In genomic region chr14:50099335-50099734, GRCh38 we compare ENCODE assay signal across 14 cellular contexts. TPM values are rescaled to one million over a fixed set of nuclear protein-coding genes. Genes with fewer than 3 reads are reported as not detected.
A peak's percentile ranks its signal among the peaks of the same experiment; 100 is the strongest.
DNase-seq lines count a peak whose midpoint lies in the region; ATAC-seq and TF ChIP-seq lines count a peak whose summit lies in the region.
"Had no signal": no experiment of that assay in that cellular context is flagged by ENCODE, and none has a peak within 500 bp of the region (broad histone marks: within the 10 kb centered on the region; RNA-seq: fewer than 3 reads in every experiment).

No MANE protein-coding gene starts in this region.

- H3K4me3 Mint-ChIP-seq in central memory CD8-positive, alpha-beta T cell, result no peak overlapping the region
- no peak overlapping the region for H3K4me3 Mint-ChIP-seq in stimulated activated memory B cell treated with anti-CD40 and anti-IgM and Interleukin-4, amounts not matched to agents 10 μg/mL and 1 μg/mL and 100 μg/mL, for 72 hours

- peaks cover 39% of the 10 kb centered on the region for H3K4me1 Mint-ChIP-seq in central memory CD8-positive, alpha-beta T cell
- peaks cover 46% of the 10 kb centered on the region for H3K4me1 Mint-ChIP-seq in stimulated activated memory B cell treated with anti-CD40 and anti-IgM and Interleukin-4, amounts not matched to agents 10 μg/mL and 1 μg/mL and 100 μg/mL, for 72 hours

- no peaks in the 10 kb centered on the region for H3K9me3 Mint-ChIP-seq in central memory CD8-positive, alpha-beta T cell
- H3K9me3 Mint-ChIP-seq in stimulated activated memory B cell treated with anti-CD40 and anti-IgM and Interleukin-4, amounts not matched to agents 10 μg/mL and 1 μg/mL and 100 μg/mL, for 72 hours, result no peaks in the 10 kb centered on the region

- H3K36me3 ChIP-seq in Peyer's patch, result no peaks in the 10 kb centered on the region

- H3K4me3 ChIP-seq in Peyer's patch, result no peak overlapping the region
- H3K4me3 ChIP-seq: heart right ventricle, skin epidermis had no signal

- TF ChIP-seq CTCF in Peyer's patch (IDR thresholded peaks at IDR 0.05), result no peak

- H3K9me3 ChIP-seq in Peyer's patch, result no peaks in the 10 kb centered on the region
- H3K9me3 ChIP-seq: heart right ventricle had no signal

- H3K27ac Mint-ChIP-seq in central memory CD8-positive, alpha-beta T cell (ENCODE audit: low read depth), result peak overlapping the region; percentile 49
- peak overlapping the region; percentile 15 for H3K27ac Mint-ChIP-seq in stimulated activated memory B cell treated with anti-CD40 and anti-IgM and Interleukin-4, amounts not matched to agents 10 μg/mL and 1 μg/mL and 100 μg/mL, for 72 hours

- no peak for DNase-seq in activated CD4-positive, CD25-positive, alpha-beta regulatory T cell (lab: John Stamatoyannopoulos, UW)
- DNase-seq in Peyer's patch, result peak in 2 of 3 donors; percentile 66 to 85
- DNase-seq in central memory CD8-positive, alpha-beta T cell (ENCODE audit: low spot score in 2 of 2), result no peak
- DNase-seq in NCI-H2227 treated with DMSO at 0.1 percent for 48 hours (lab: John Stamatoyannopoulos, UW), result no peak
- DNase-seq: activated CD8-positive, alpha-beta memory T cell treated with anti-CD3 and anti-CD28 coated beads, Interleukin-2, amount 50 U/mL, for 4 hours; DMS153; heart right ventricle; NCI-H226 had no signal

- H3K36me3 Mint-ChIP-seq in central memory CD8-positive, alpha-beta T cell (ENCODE audit: insufficient read depth), result peaks cover 4% of the 10 kb centered on the region
- peaks cover 28% of the 10 kb centered on the region for H3K36me3 Mint-ChIP-seq in stimulated activated memory B cell treated with anti-CD40 and anti-IgM and Interleukin-4, amounts not matched to agents 10 μg/mL and 1 μg/mL and 100 μg/mL, for 72 hours

- no peaks in the 10 kb centered on the region for H3K27me3 ChIP-seq in Peyer's patch
- H3K27me3 ChIP-seq: heart right ventricle had no signal

- TF ChIP-seq POLR2A in Peyer's patch (IDR thresholded peaks at IDR 0.05), result no peak

- H3K27ac ChIP-seq in Peyer's patch, result peak overlapping the region in 1 of 4 donors; percentile 68
- H3K27ac ChIP-seq: heart right ventricle, skin epidermis had no signal

- ATAC-seq in activated CD4-positive, CD25-positive, alpha-beta regulatory T cell treated with anti-CD3 and anti-CD28 coated beads, Interleukin-2, amount 50 U/mL, for 24 hours, result peak; percentile 47 to 50
- no peak for ATAC-seq in central memory CD8-positive, alpha-beta T cell (replicated peaks; ENCODE audit: extremely low read depth, poor library complexity, severe bottlenecking)
- ATAC-seq in stimulated activated memory B cell treated with anti-CD40 and anti-IgM and Interleukin-4, amounts not matched to agents 10 μg/mL and 1 μg/mL and 100 μg/mL, for 72 hours, result no peak
- ATAC-seq in HG03378 (IDR thresholded peaks at IDR 0.05; ENCODE audit: unreplicated experiment), result no peak
- ATAC-seq in HG02885 (IDR thresholded peaks at IDR 0.05; ENCODE audit: poor library complexity, unreplicated experiment), result no peak
- ATAC-seq: heart right ventricle, left lobe of liver had no signal

- no peaks in the 10 kb centered on the region for H3K27me3 Mint-ChIP-seq in central memory CD8-positive, alpha-beta T cell
- H3K27me3 Mint-ChIP-seq in stimulated activated memory B cell treated with anti-CD40 and anti-IgM and Interleukin-4, amounts not matched to agents 10 μg/mL and 1 μg/mL and 100 μg/mL, for 72 hours, result no peaks in the 10 kb centered on the region

- H3K4me1 ChIP-seq in Peyer's patch, result peaks cover 0 to 6% (median 0%) of the 10 kb centered on the region in 4 donors

RNA-seq across cellular contexts. Expression of gene VCPKMT, which starts 17.0 kb away (rescaled TPM):
- 1 to 10 TPM; 5.8 to 10.0 (median 7.0) TPM for total RNA-seq in Peyer's patch

Comparison
In these comparisons a context has a peak if more than half of its experiments do, and no peak if none do; other contexts are left out.
1. ATAC-seq: peak in activated CD4-positive, CD25-positive, alpha-beta regulatory T cell treated with anti-CD3 and anti-CD28 coated beads, Interleukin-2, amount 50 U/mL, for 24 hours (2 of 2); none in central memory CD8-positive, alpha-beta T cell (single experiment), stimulated activated memory B cell treated with anti-CD40 and anti-IgM and Interleukin-4, amounts not matched to agents 10 μg/mL and 1 μg/mL and 100 μg/mL, for 72 hours (single experiment), HG03378 (single experiment) and HG02885 (single experiment).
2. DNase-seq: peak in Peyer's patch (2 of 3); none in activated CD4-positive, CD25-positive, alpha-beta regulatory T cell (0 of 4), central memory CD8-positive, alpha-beta T cell (0 of 2) and NCI-H2227 treated with DMSO at 0.1 percent for 48 hours (single experiment).